Comparison of ENCODE assay signal across 18 cellular contexts in the genomic region with DNA sequence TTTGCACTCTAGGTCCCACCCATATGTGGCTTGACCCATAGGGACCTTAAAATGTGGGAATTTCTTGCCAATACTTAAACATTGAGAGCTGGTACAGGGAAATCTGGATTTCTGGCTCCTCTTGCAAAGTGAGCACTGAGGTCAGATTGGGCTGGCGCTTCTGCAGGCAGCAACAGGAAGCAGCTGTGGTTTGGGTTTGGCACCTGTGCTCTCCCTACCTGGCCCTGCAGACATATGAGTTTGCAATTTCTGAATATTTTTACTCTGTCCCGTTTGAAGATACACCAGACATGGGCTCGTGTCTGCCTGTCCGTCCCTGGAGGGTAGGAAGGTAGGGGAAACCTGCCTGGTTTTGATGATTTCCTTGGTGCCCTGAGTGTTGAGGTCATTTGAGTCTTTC.
DNase-seq lines count a peak whose midpoint lies in the region; ATAC-seq, FAIRE-seq and TF ChIP-seq lines count a peak whose summit lies in the region.
"Had no signal": no experiment of that assay in that cellular context is flagged by ENCODE, and none has a peak within 500 bp of the region (broad histone marks: within the 10 kb centered on the region; RNA-seq: fewer than 3 reads in every experiment).

No MANE protein-coding gene starts in this region.

- H3K9me3 Mint-ChIP-seq in activated T-helper 17 cell treated with anti-CD3 and anti-CD28 coated beads, Interleukin-2, amount 50 U/mL, for 72 hours: no peaks in the 10 kb centered on the region
- H3K9me3 Mint-ChIP-seq: immature natural killer cell had no signal

- H3K27ac Mint-ChIP-seq in activated T-helper 17 cell treated with anti-CD3 and anti-CD28 coated beads, Interleukin-2, amount 50 U/mL, for 72 hours: no peak overlapping the region

- no peak overlapping the region for H3K4me3 ChIP-seq in Jurkat, Clone E6-1 (ENCODE audit: low read length)
- no peak overlapping the region for H3K4me3 ChIP-seq in spleen
- H3K4me3 ChIP-seq in lower lobe of right lung: no peak overlapping the region
- H3K4me3 ChIP-seq: GM12878, smooth muscle cell, vagina had no signal

- intact Hi-C loops in spleen (cut with DNase I; ENCODE audit: low total_unique reads) (no loop called here), lower lobe of right lung (cut with DNase I) (no loop called here)

- TF ChIP-seq POLR2A in spleen (IDR thresholded peaks at IDR 0.05): no peak

- peak; percentile 21 for ATAC-seq in activated T-helper 17 cell treated with anti-CD3 and anti-CD28 coated beads, Interleukin-2, amount 50 U/mL, for 72 hours (replicated peaks)
- ATAC-seq in lower lobe of right lung: no peak

- TF ChIP-seq CTCF in spleen (IDR thresholded peaks at IDR 0.05 in 8 of 11, conservative IDR thresholded peaks at IDR 0.05 in 3 of 11): no peak
- TF ChIP-seq CTCF in lower lobe of right lung (IDR thresholded peaks at IDR 0.05): no peak

- H3K36me3 ChIP-seq in spleen (no peaks in the 10 kb centered on the region), lower lobe of right lung (no peaks in the 10 kb centered on the region)
- H3K36me3 ChIP-seq: vagina had no signal

- no peaks in the 10 kb centered on the region for H3K27me3 ChIP-seq in spleen (replicated peaks in 1 of 7)
- H3K27me3 ChIP-seq in lower lobe of right lung (ENCODE audit: low read depth): no peaks in the 10 kb centered on the region
- H3K27me3 ChIP-seq: vagina had no signal

- DNase-seq in activated gamma-delta T cell treated with Interleukin-2 at 50 U/mL for 16 hours: peak; percentile 43
- no peak for DNase-seq in activated gamma-delta T cell (lab: John Stamatoyannopoulos, UW)
- DNase-seq in Jurkat, Clone E6-1 (ENCODE audit: low read depth, low spot score): peak; percentile 71
- peak; percentile 82 for DNase-seq in spleen
- no peak for DNase-seq in lower lobe of right lung
- DNase-seq in NOMO-1 (lab: John Stamatoyannopoulos, UW; ENCODE audit: unreplicated experiment in 2 of 2): no peak
- no peak for DNase-seq in RCC 7860 (ENCODE audit: low spot score)
- DNase-seq: DMS79, foreskin melanocyte, NCI-H2081 treated with DMSO at 0.1 percent for 48 hours, T1000 had no signal

- no peaks in the 10 kb centered on the region for H3K27me3 Mint-ChIP-seq in activated T-helper 17 cell treated with anti-CD3 and anti-CD28 coated beads, Interleukin-2, amount 50 U/mL, for 72 hours

- H3K9me3 ChIP-seq in spleen (no peaks in the 10 kb centered on the region), lower lobe of right lung (no peaks in the 10 kb centered on the region)
- H3K9me3 ChIP-seq: vagina had no signal

- peak overlapping the region in 2 of 8 donors; percentile 3 to 47 for H3K27ac ChIP-seq in spleen
- H3K27ac ChIP-seq in lower lobe of right lung: no peak overlapping the region
- H3K27ac ChIP-seq: KMS-11, vagina had no signal

- H3K4me1 ChIP-seq in spleen (peaks cover 15 to 39% (median 23%) of the 10 kb centered on the region in 6 donors), lower lobe of right lung (no peaks in the 10 kb centered on the region)
- H3K4me1 ChIP-seq: vagina had no signal

- FAIRE-seq in RCC 7860 (lab: Jason Lieb, UNC): no peak
- FAIRE-seq: astrocyte, GM12878 had no signal

- H3K4me1 Mint-ChIP-seq in activated T-helper 17 cell treated with anti-CD3 and anti-CD28 coated beads, Interleukin-2, amount 50 U/mL, for 72 hours: peaks cover 9% of the 10 kb centered on the region

- WGBS in spleen, 5 donors: 29 to 40% (median 35%) methylated on average over 4 of the region's 4 CpGs

- H3K36me3 Mint-ChIP-seq in activated T-helper 17 cell treated with anti-CD3 and anti-CD28 coated beads, Interleukin-2, amount 50 U/mL, for 72 hours (ENCODE audit: low read depth): no peaks in the 10 kb centered on the region
- H3K36me3 Mint-ChIP-seq: immature natural killer cell had no signal

- no peak overlapping the region for H3K4me3 Mint-ChIP-seq in activated T-helper 17 cell treated with anti-CD3 and anti-CD28 coated beads, Interleukin-2, amount 50 U/mL, for 72 hours
- H3K4me3 Mint-ChIP-seq: immature natural killer cell had no signal

Comparison
In these comparisons a context has a peak if more than half of its experiments do, and no peak if none do; other contexts are left out.
1. DNase-seq: peak in activated gamma-delta T cell treated with Interleukin-2 at 50 U/mL for 16 hours (single experiment), Jurkat, Clone E6-1 (single experiment) and spleen (single experiment); none in activated gamma-delta T cell (single experiment), lower lobe of right lung (single experiment), NOMO-1 (0 of 2) and RCC 7860 (single experiment).